In the genomic region with DNA sequence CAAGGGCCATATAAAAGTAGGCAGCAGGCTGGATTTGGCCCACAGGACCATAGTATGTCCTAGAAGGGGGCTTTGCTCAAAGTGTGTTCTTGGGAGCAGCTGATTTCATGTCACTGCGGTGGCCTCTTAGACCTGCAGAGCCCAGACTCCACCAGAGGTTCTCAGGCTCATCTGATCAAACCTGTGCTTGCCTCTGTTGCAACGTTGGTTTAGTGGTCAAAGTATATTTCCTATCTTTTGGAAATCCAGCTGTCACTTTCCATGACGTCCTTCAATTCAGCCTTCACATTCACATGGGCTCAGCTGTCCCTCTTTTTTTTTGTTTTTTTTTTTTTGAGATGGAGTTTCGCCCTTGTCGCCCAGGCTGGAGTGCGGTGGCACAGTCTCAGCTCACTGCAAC, we compare ENCODE assay signal across 26 cellular contexts. TPM values are rescaled to one million over a fixed set of nuclear protein-coding genes. Genes with fewer than 3 reads are reported as not detected.
A peak's percentile ranks its signal among the peaks of the same experiment; 100 is the strongest.
DNase-seq lines count a peak whose midpoint lies in the region; ATAC-seq, FAIRE-seq and TF ChIP-seq lines count a peak whose summit lies in the region.
"Had no signal": no experiment of that assay in that cellular context is flagged by ENCODE, and none has a peak within 500 bp of the region (broad histone marks: within the 10 kb centered on the region; RNA-seq: fewer than 3 reads in every experiment).

No MANE protein-coding gene starts in this region.

- no peak for TF ChIP-seq POLR2A in A549 (IDR thresholded peaks at IDR 0.05; ENCODE audit: low read length)

- no peak overlapping the region for H3K9ac ChIP-seq in rectal smooth muscle tissue (ENCODE audit: low read length)

- TF ChIP-seq CTCF in A549 (IDR thresholded peaks at IDR 0.05), result no peak
- no peak for TF ChIP-seq CTCF in hepatocyte (IDR thresholded peaks at IDR 0.05; ENCODE audit: poor library complexity)
- no peak for TF ChIP-seq CTCF in GM20000 (IDR thresholded peaks at IDR 0.05; ENCODE audit: extremely low read depth, missing control alignments)

- POLR2A ChIA-PET in A549 (lab: Yijun Ruan, JAX), result no interaction called here

- DNase-seq in A549 (ENCODE audit: low read depth in 1 of 2, low spot score in 1 of 2) (no peak), hepatocyte (ENCODE audit: low spot score) (no peak), GM20000 (ENCODE audit: low spot score) (no peak), HTR-8/SVneo (ENCODE audit: insufficient read length, low spot score) (no peak), ecto neural progenitor cell (ENCODE audit: low spot score) (no peak)
- no peak for DNase-seq in activated CD8-positive, alpha-beta memory T cell treated with anti-CD3 and anti-CD28 coated beads, Interleukin-2, amount 10 ng/mL, durations not matched to agents 7 days and 5 days
- DNase-seq: 8988T; activated CD4-positive, alpha-beta T cell treated with anti-CD3 and anti-CD28 coated beads for 48 hours; activated naive CD4-positive, alpha-beta T cell treated with anti-CD3 and anti-CD28 coated beads for 36 hours; activated T-cell treated with anti-CD3 and anti-CD28 coated beads, Interleukin-2, amount 50 U/mL, for 48 hours; BE2C; dermis blood vessel endothelial cell; DMS53; head of caudate nucleus; Kasumi-1; left cardiac atrium; naive thymus-derived CD8-positive, alpha-beta T cell; NCI-H1694; NCI-H2171; NCI-H524 treated with DMSO at 0.1 percent for 48 hours; T-helper 17 cell had no signal

- no peaks in the 10 kb centered on the region for H3K36me3 Mint-ChIP-seq in activated CD8-positive, alpha-beta memory T cell treated with anti-CD3 and anti-CD28 coated beads, Interleukin-2, amount 10 ng/mL, durations not matched to agents 7 days and 5 days
- H3K36me3 Mint-ChIP-seq: naive thymus-derived CD8-positive, alpha-beta T cell had no signal

- H3K4me3 ChIP-seq in A549 (no peak overlapping the region), hepatocyte (no peak overlapping the region), rectal smooth muscle tissue (ENCODE audit: low read length) (no peak overlapping the region)
- H3K4me3 ChIP-seq: upper lobe of left lung had no signal

- 57% methylated on average over 5 of the region's 6 CpGs for WGBS in A549 (ENCODE audit: missing lambda C conversion rate)
- 80% methylated on average over 6 of the region's 6 CpGs for whole genome bisulfite sequencing in hepatocyte (ENCODE audit: low lambda C conversion rate, missing lambda C conversion rate)

- ATAC-seq in A549, result no peak
- peak; percentile 30; the same call in 2 of the 3 replicates for ATAC-seq in SK-N-SH treated with all-trans-retinoic acid at 6 μM for 48 hours
- no peak for ATAC-seq in activated CD8-positive, alpha-beta memory T cell treated with anti-CD3 and anti-CD28 coated beads, Interleukin-2, amount 10 ng/mL, durations not matched to agents 7 days and 5 days
- ATAC-seq: naive thymus-derived CD8-positive, alpha-beta T cell; T-helper 17 cell had no signal

- H3K27me3 Mint-ChIP-seq in activated CD8-positive, alpha-beta memory T cell treated with anti-CD3 and anti-CD28 coated beads, Interleukin-2, amount 10 ng/mL, durations not matched to agents 7 days and 5 days, result no peaks in the 10 kb centered on the region
- H3K27me3 Mint-ChIP-seq: T-helper 17 cell had no signal

- H2AFZ ChIP-seq in hepatocyte, result no peak overlapping the region

- no peaks in the 10 kb centered on the region for H3K4me1 Mint-ChIP-seq in activated CD8-positive, alpha-beta memory T cell treated with anti-CD3 and anti-CD28 coated beads, Interleukin-2, amount 10 ng/mL, durations not matched to agents 7 days and 5 days
- H3K4me1 Mint-ChIP-seq: naive thymus-derived CD8-positive, alpha-beta T cell; T-helper 17 cell had no signal

- FAIRE-seq in A549 (lab: Jason Lieb, UNC) (no peak), HTR-8/SVneo (lab: Jason Lieb, UNC) (no peak)
- FAIRE-seq: endothelial cell of umbilical vein, G401.6 had no signal

- H3K27ac ChIP-seq in A549 (peak overlapping the region; percentile 73 to 80), hepatocyte (peak overlapping the region; percentile 80), rectal smooth muscle tissue (ENCODE audit: low read depth, low read length) (peak overlapping the region; percentile 52)
- H3K27ac ChIP-seq: upper lobe of left lung had no signal

- peaks cover 39% of the 10 kb centered on the region for H3K4me1 ChIP-seq in A549
- peaks cover 29% of the 10 kb centered on the region for H3K4me1 ChIP-seq in hepatocyte (ENCODE audit: insufficient read depth)
- peaks cover 8% of the 10 kb centered on the region for H3K4me1 ChIP-seq in rectal smooth muscle tissue (ENCODE audit: control insufficient read depth, insufficient read depth, low read length)

- no peak overlapping the region for H3K4me3 Mint-ChIP-seq in activated CD8-positive, alpha-beta memory T cell treated with anti-CD3 and anti-CD28 coated beads, Interleukin-2, amount 10 ng/mL, durations not matched to agents 7 days and 5 days
- H3K4me3 Mint-ChIP-seq: activated naive CD4-positive, alpha-beta T cell treated with anti-CD3 and anti-CD28 coated beads for 36 hours; naive thymus-derived CD8-positive, alpha-beta T cell; T-helper 17 cell had no signal

- no peak for TF ChIP-seq EP300 in A549 (IDR thresholded peaks at IDR 0.05)

- no peaks in the 10 kb centered on the region for H3K9me2 ChIP-seq in hepatocyte (replicated peaks; ENCODE audit: insufficient read depth)

- no peaks in the 10 kb centered on the region for H4K20me1 ChIP-seq in hepatocyte (ENCODE audit: insufficient read depth, poor library complexity, severe bottlenecking)

- H3K9me3 ChIP-seq in A549, result no peaks in the 10 kb centered on the region
- H3K9me3 ChIP-seq in hepatocyte (ENCODE audit: low read depth), result no peaks in the 10 kb centered on the region
- H3K9me3 ChIP-seq: BE2C, upper lobe of left lung had no signal

- no peak overlapping the region for H3K27ac Mint-ChIP-seq in activated CD8-positive, alpha-beta memory T cell treated with anti-CD3 and anti-CD28 coated beads, Interleukin-2, amount 10 ng/mL, durations not matched to agents 7 days and 5 days
- H3K27ac Mint-ChIP-seq: activated naive CD4-positive, alpha-beta T cell treated with anti-CD3 and anti-CD28 coated beads for 36 hours; naive thymus-derived CD8-positive, alpha-beta T cell; T-helper 17 cell had no signal

- no peaks in the 10 kb centered on the region for H3K9me3 Mint-ChIP-seq in activated CD8-positive, alpha-beta memory T cell treated with anti-CD3 and anti-CD28 coated beads, Interleukin-2, amount 10 ng/mL, durations not matched to agents 7 days and 5 days (ENCODE audit: low read depth)
- H3K9me3 Mint-ChIP-seq: activated naive CD4-positive, alpha-beta T cell treated with anti-CD3 and anti-CD28 coated beads for 36 hours had no signal

- CTCF ChIA-PET in A549 (lab: Yijun Ruan, JAX), result interaction anchor here (0.6 kb wide), 2 partner anchors 865 to 1355 kb away, joined by 3 read pairs; no protein-coding TSS in a partner anchor
- CTCF ChIA-PET in activated CD8-positive, alpha-beta memory T cell treated with anti-CD3 and anti-CD28 coated beads, Interleukin-2, amount 10 ng/mL, durations not matched to agents 7 days and 5 days (lab: Charles Lee), result no interaction called here

- H3K4me2 ChIP-seq in A549 (peak overlapping the region; percentile 62), hepatocyte (peak overlapping the region; percentile 37)

- TF ChIP-seq RAD21 in A549 (conservative IDR thresholded peaks at IDR 0.05 in 1 of 2, IDR thresholded peaks at IDR 0.05 in 1 of 2), result no peak

- no peaks in the 10 kb centered on the region for H3K79me2 ChIP-seq in hepatocyte

- H3K36me3 ChIP-seq in hepatocyte (replicated peaks; ENCODE audit: insufficient read depth, low read depth) (no peaks in the 10 kb centered on the region), rectal smooth muscle tissue (ENCODE audit: control insufficient read depth, insufficient read depth, low read length) (no peaks in the 10 kb centered on the region)
- H3K36me3 ChIP-seq: BE2C, upper lobe of left lung had no signal

- H3K27me3 ChIP-seq in hepatocyte (no peaks in the 10 kb centered on the region), rectal smooth muscle tissue (ENCODE audit: control insufficient read depth, insufficient read depth, low read length) (no peaks in the 10 kb centered on the region)
- H3K27me3 ChIP-seq: BE2C, upper lobe of left lung had no signal

TF ChIP-seq in A549, 52 proteins besides CTCF, POLR2A, EP300 and RAD21 (continues in another document):
- TF ChIP-seq CEBPB (IDR thresholded peaks at IDR 0.05) (no peak), ESRRA (IDR thresholded peaks at IDR 0.05; ENCODE audit: borderline replicate concordance, low read length) (no peak), KDM1A (IDR thresholded peaks at IDR 0.05; ENCODE audit: low read depth) (no peak), HOXA7 (CRISPR knock-in tag; IDR thresholded peaks at IDR 0.05) (no peak)
- TF ChIP-seq, protein P1, sequence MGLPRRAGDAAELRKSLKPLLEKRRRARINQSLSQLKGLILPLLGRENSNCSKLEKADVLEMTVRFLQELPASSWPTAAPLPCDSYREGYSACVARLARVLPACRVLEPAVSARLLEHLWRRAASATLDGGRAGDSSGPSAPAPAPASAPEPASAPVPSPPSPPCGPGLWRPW (IDR thresholded peaks at IDR 0.05), result no peak
- TF ChIP-seq, protein P2, sequence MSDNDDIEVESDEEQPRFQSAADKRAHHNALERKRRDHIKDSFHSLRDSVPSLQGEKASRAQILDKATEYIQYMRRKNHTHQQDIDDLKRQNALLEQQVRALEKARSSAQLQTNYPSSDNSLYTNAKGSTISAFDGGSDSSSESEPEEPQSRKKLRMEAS (IDR thresholded peaks at IDR 0.05), result no peak

TF ChIP-seq in SK-N-SH treated with all-trans-retinoic acid at 6 μM for 48 hours, 23 proteins besides CTCF, POLR2A, EP300 and RAD21 (continues in another document):
- TF ChIP-seq GLIS3 (CRISPR knock-in tag; IDR thresholded peaks at IDR 0.05) (no peak), PPARA (CRISPR knock-in tag; IDR thresholded peaks at IDR 0.05; ENCODE audit: borderline replicate concordance) (no peak)

RNA-seq across cellular contexts. Expression of a gene that starts 34.6 kb away (rescaled TPM):
- polyA plus RNA-seq in A549 (2011; rRNA removed), result 2.4 and 2.6 TPM in 2 replicates
- polyA plus RNA-seq in A549 (2012; cell fraction: cytosol; rRNA removed), result 0.28 and 0.36 TPM in 2 replicates
- polyA plus RNA-seq in A549 (2012; cell fraction: nucleus; rRNA removed), result 1.2 and 1.7 TPM in 2 replicates
- polyA plus RNA-seq in A549 (2017; fragmentation: RNase III; extraction: RNeasy Plus Mini Kit Qiagen cat#74134 plus additional on column Dnase treatment), result 4.8 to 7.3 TPM (median 5.7 TPM) in 3 replicates
- polyA minus RNA-seq in A549 (2011; rRNA and poly(A)+ RNA removed), result 8.3 and 9.1 TPM in 2 replicates
- total RNA-seq in hepatocyte, result 70.9 and 88.5 TPM in 2 replicates
- 13.7 and 16.1 TPM in 2 replicates for polyA plus RNA-seq in hepatocyte
- total RNA-seq in activated CD8-positive, alpha-beta memory T cell treated with anti-CD3 and anti-CD28 coated beads, Interleukin-2, amount 10 ng/mL, durations not matched to agents 7 days and 5 days, result not detected
- total RNA-seq: activated naive CD4-positive, alpha-beta T cell treated with anti-CD3 and anti-CD28 coated beads for 36 hours; naive thymus-derived CD8-positive, alpha-beta T cell; T-helper 17 cell had no signal
- polyA plus RNA-seq: naive thymus-derived CD8-positive, alpha-beta T cell had no signal

Comparison
In these comparisons a context has a peak if more than half of its experiments do, and no peak if none do; other contexts are left out.
1. RNA of a gene that starts 34.6 kb away (total RNA-seq): 70.9 to 88.5 TPM in hepatocyte; not detected in activated CD8-positive, alpha-beta memory T cell treated with anti-CD3 and anti-CD28 coated beads, Interleukin-2, amount 10 ng/mL, durations not matched to agents 7 days and 5 days; every median in the first group is over 10 times any median in the second.
2. Peak in every context shown above with its lines, with median percentiles within 50 percentile points of each other: H3K27ac ChIP-seq.